In genomic region chr5:73902327-73903051, GRCh38 we compare ENCODE assay signal across 8 cellular contexts.
DNase-seq lines count a peak whose midpoint lies in the region; ATAC-seq and TF ChIP-seq lines count a peak whose summit lies in the region.

No MANE protein-coding gene starts in this region.

- POLR2A ChIA-PET in naive thymus-derived CD4-positive, alpha-beta T cell (lab: Charles Lee), result interaction anchor here (0.9 kb wide), 1 partner anchor 747 kb away, joined by 3 read pairs; no protein-coding TSS in a partner anchor

- H3K27me3 Mint-ChIP-seq in naive thymus-derived CD4-positive, alpha-beta T cell, result peaks cover 9 to 35% (median 29%) of the 10 kb centered on the region in 5 donors

- CTCF ChIA-PET in naive thymus-derived CD4-positive, alpha-beta T cell (lab: Charles Lee), result interaction anchor here (0.7 to 2.3 kb wide), 14 partner anchors 9 to 1477 kb away, joined by 3 to 22 read pairs (median 3); partner anchors contain the start of gene ENC1

- H3K9me3 ChIP-seq in esophagus squamous epithelium, result no peaks in the 10 kb centered on the region
- H3K9me3 ChIP-seq in naive thymus-derived CD4-positive, alpha-beta T cell (ENCODE audit: control insufficient read depth in 2 of 3, low read length in 3 of 3), result no peaks in the 10 kb centered on the region

- H3K27ac ChIP-seq in esophagus squamous epithelium, result no peak overlapping the region
- H3K27ac ChIP-seq in naive thymus-derived CD4-positive, alpha-beta T cell (ENCODE audit: low read depth, low read length), result no peak overlapping the region

- no peak for TF ChIP-seq POLR2A in esophagus squamous epithelium (IDR thresholded peaks at IDR 0.05)
- TF ChIP-seq POLR2A in GM18505 (IDR thresholded peaks at IDR 0.05; ENCODE audit: borderline replicate concordance, extremely low read depth, insufficient read depth, insufficient read length), result no peak

- H3K27me3 ChIP-seq in esophagus squamous epithelium, result no peaks in the 10 kb centered on the region
- H3K27me3 ChIP-seq in naive thymus-derived CD4-positive, alpha-beta T cell (ENCODE audit: control insufficient read depth in 2 of 2, insufficient read depth in 2 of 2, low read length in 2 of 2), result no peaks in the 10 kb centered on the region

- no peaks in the 10 kb centered on the region for H3K36me3 Mint-ChIP-seq in naive thymus-derived CD4-positive, alpha-beta T cell

- DNase-seq in NCI-H1436 (lab: John Stamatoyannopoulos, UW) (peak; percentile 59), NCI-H1436 treated with DMSO at 0.1 percent for 48 hours (lab: John Stamatoyannopoulos, UW) (no peak), MV-4-11 (lab: John Stamatoyannopoulos, UW) (peak; percentile 52), SKM-1 (lab: John Stamatoyannopoulos, UW; ENCODE audit: unreplicated experiment) (peak; percentile 30), esophagus squamous epithelium (lab: John Stamatoyannopoulos, UW) (no peak)
- peak in 7 of 9 donors; percentile 10 to 56 (median 51) for DNase-seq in naive thymus-derived CD4-positive, alpha-beta T cell

- peaks cover 0 to 5% (median 0%) of the 10 kb centered on the region in 7 donors for H3K4me1 Mint-ChIP-seq in naive thymus-derived CD4-positive, alpha-beta T cell

- ATAC-seq in naive thymus-derived CD4-positive, alpha-beta T cell, result no peak
- no peak for ATAC-seq in GM18505 (IDR thresholded peaks at IDR 0.05; ENCODE audit: unreplicated experiment)
- no peak for ATAC-seq in HG03139 (IDR thresholded peaks at IDR 0.05; ENCODE audit: unreplicated experiment)

- intact Hi-C loops in esophagus squamous epithelium (cut with DNase I), result loop anchor here (5.0 kb wide), 1 partner anchor 745 kb away; no protein-coding TSS in a partner anchor
- intact Hi-C loops in naive thymus-derived CD4-positive, alpha-beta T cell (cut with micrococcal nuclease), result loop anchor here (1.0 to 5.0 kb wide), 5 partner anchors 310 to 1780 kb away; partner anchors contain the start of gene ENC1 (in 2 of the 2)

- no peak overlapping the region for H3K4me3 ChIP-seq in esophagus squamous epithelium
- no peak overlapping the region for H3K4me3 ChIP-seq in naive thymus-derived CD4-positive, alpha-beta T cell (ENCODE audit: low read length)

- no peak overlapping the region for H3K4me3 Mint-ChIP-seq in naive thymus-derived CD4-positive, alpha-beta T cell

- peaks cover 0 to 9% (median 0%) of the 10 kb centered on the region in 3 donors for H3K4me1 ChIP-seq in esophagus squamous epithelium
- no peaks in the 10 kb centered on the region for H3K4me1 ChIP-seq in naive thymus-derived CD4-positive, alpha-beta T cell (ENCODE audit: control insufficient read depth in 2 of 2, insufficient read depth in 2 of 2, low read length in 2 of 2)

- no peak overlapping the region for H3K27ac Mint-ChIP-seq in naive thymus-derived CD4-positive, alpha-beta T cell

- 30 to 40% methylated on average over 10 of the region's 10 CpGs for WGBS in esophagus squamous epithelium, 2 donors

- no peaks in the 10 kb centered on the region for H3K9me3 Mint-ChIP-seq in naive thymus-derived CD4-positive, alpha-beta T cell

- TF ChIP-seq CTCF in esophagus squamous epithelium (IDR thresholded peaks at IDR 0.05), result peak; percentile 76 to 97 (median 90)

- H3K36me3 ChIP-seq in esophagus squamous epithelium, result peaks cover 0 to 42% (median 3%) of the 10 kb centered on the region in 3 donors
- no peaks in the 10 kb centered on the region for H3K36me3 ChIP-seq in naive thymus-derived CD4-positive, alpha-beta T cell (ENCODE audit: control insufficient read depth in 2 of 3, insufficient read depth in 3 of 3, low read length in 3 of 3)

Comparison
In these comparisons a context has a peak if more than half of its experiments do, and no peak if none do; other contexts are left out.
1. DNase-seq: peak in NCI-H1436 (single experiment), MV-4-11 (single experiment), SKM-1 (single experiment) and naive thymus-derived CD4-positive, alpha-beta T cell (7 of 9); none in NCI-H1436 treated with DMSO at 0.1 percent for 48 hours (single experiment) and esophagus squamous epithelium (single experiment).